Comparison of ENCODE assay signal across 25 cellular contexts in genomic region chr12:114694436-114695304, GRCh38. TPM values are rescaled to one million over a fixed set of nuclear protein-coding genes. Genes with fewer than 3 reads are reported as not detected.
DNase-seq lines count a peak whose midpoint lies in the region; ATAC-seq and TF ChIP-seq lines count a peak whose summit lies in the region.
"Had no signal": no experiment of that assay in that cellular context is flagged by ENCODE, and none has a peak within 500 bp of the region (broad histone marks: within the 10 kb centered on the region; RNA-seq: fewer than 3 reads in every experiment).

No MANE protein-coding gene starts in this region.

- H4K91ac ChIP-seq in neuronal stem cell (ENCODE audit: low read depth, low read length, poor library complexity) = no peak overlapping the region

- H3K36me3 ChIP-seq in breast epithelium (no peaks in the 10 kb centered on the region), mammary epithelial cell (ENCODE audit: insufficient read depth, low read length) (no peaks in the 10 kb centered on the region), neuronal stem cell (replicated peaks in 1 of 2; ENCODE audit: control insufficient read depth in 2 of 2, insufficient read depth in 2 of 2, low read length in 2 of 2) (no peaks in the 10 kb centered on the region)
- H3K36me3 ChIP-seq: esophagus muscularis mucosa, gastroesophageal sphincter had no signal

- H3K23ac ChIP-seq in neuronal stem cell (ENCODE audit: low read depth, low read length, poor library complexity) = no peak overlapping the region

- no peaks in the 10 kb centered on the region for H4K20me1 ChIP-seq in mammary epithelial cell (ENCODE audit: insufficient read depth, low read length)

- ATAC-seq in esophagus mucosa (peak; percentile 75), GM21786 (IDR thresholded peaks at IDR 0.05; ENCODE audit: unreplicated experiment) (no peak)
- ATAC-seq: gastroesophageal sphincter; stimulated activated naive B cell treated with anti-CD40 and anti-IgM and Interleukin-4, amounts not matched to agents 10 μg/mL and 1 μg/mL and 100 μg/mL, for 72 hours had no signal

- no peaks in the 10 kb centered on the region for H3K9me3 ChIP-seq in breast epithelium
- no peaks in the 10 kb centered on the region for H3K9me3 ChIP-seq in mammary epithelial cell (replicated peaks; ENCODE audit: insufficient read depth, low read length)
- H3K9me3 ChIP-seq in neuronal stem cell (replicated peaks in 1 of 2; ENCODE audit: control insufficient read depth in 2 of 2, insufficient read depth in 1 of 2, low read depth in 1 of 2, low read length in 2 of 2) = peaks cover 0 to 3% of the 10 kb centered on the region in 2 donors
- H3K9me3 ChIP-seq: esophagus muscularis mucosa, testis had no signal

- no peak for DNase-seq in breast epithelium (ENCODE audit: low spot score in 2 of 2)
- no peak for DNase-seq in mammary epithelial cell
- no peak for DNase-seq in neuronal stem cell (ENCODE audit: low spot score)
- DNase-seq in HCEC 1CT = no peak
- DNase-seq in activated CD4-positive, alpha-beta T cell treated with anti-CD3 and anti-CD28 coated beads, Interleukin-2, amount 50 U/mL, for 4 hours = no peak
- no peak for DNase-seq in kidney tubule cell (ENCODE audit: low spot score)
- DNase-seq: 8988T; activated CD4-positive, alpha-beta T cell treated with anti-CD3 and anti-CD28 coated beads, Interleukin-2, amount 10 ng/mL, durations not matched to agents 7 days and 5 days; activated naive CD4-positive, alpha-beta T cell treated with anti-CD3 and anti-CD28 coated beads, Interleukin-2, amount 10 ng/mL, durations not matched to agents 7 days and 5 days; amniotic stem cell; CD4-positive, CD25-positive, alpha-beta regulatory T cell; effector memory CD4-positive, alpha-beta T cell; Karpas-422; MV-4-11; NCI-H187; NCI-H226; nucleus accumbens; stimulated activated naive B cell treated with anti-CD40 and anti-IgM and Interleukin-4, amounts not matched to agents 10 μg/mL and 1 μg/mL and 100 μg/mL, for 72 hours; T-helper 9 cell; testis had no signal

- H3K4me1 ChIP-seq in breast epithelium (no peaks in the 10 kb centered on the region), mammary epithelial cell (ENCODE audit: insufficient read depth, low read length) (peaks cover 9% of the 10 kb centered on the region), neuronal stem cell (ENCODE audit: control insufficient read depth in 2 of 2, insufficient read depth in 1 of 2, low read depth in 1 of 2, low read length in 2 of 2) (peaks cover 0 to 7% of the 10 kb centered on the region in 2 donors)

- H3K14ac ChIP-seq in neuronal stem cell (ENCODE audit: low read length) = peak overlapping the region; percentile 43

- no peak overlapping the region for H2BK5ac ChIP-seq in neuronal stem cell (ENCODE audit: low read length)

- no peak overlapping the region for H3K4me2 ChIP-seq in mammary epithelial cell (ENCODE audit: insufficient read depth, low read depth, low read length)
- no peak overlapping the region for H3K4me2 ChIP-seq in neuronal stem cell (ENCODE audit: insufficient read depth, low read length, poor library complexity, severe bottlenecking)

- H4K8ac ChIP-seq in neuronal stem cell (ENCODE audit: low read depth, low read length) = no peak overlapping the region

- intact Hi-C loops in breast epithelium (cut with DNase I; ENCODE audit: low total_unique reads) (loop anchor here (5.0 kb wide), 1 partner anchor 692 kb away; no protein-coding TSS in a partner anchor), mammary epithelial cell (cut with micrococcal nuclease) (no loop called here)

- H2AFZ ChIP-seq in mammary epithelial cell (ENCODE audit: low read depth, low read length) (no peak overlapping the region), neuronal stem cell (ENCODE audit: low read length) (no peak overlapping the region)

- H2BK12ac ChIP-seq in neuronal stem cell (ENCODE audit: low read length) = no peak overlapping the region

- H2AK5ac ChIP-seq in neuronal stem cell (ENCODE audit: low read depth, low read length) = no peak overlapping the region

- H3K18ac ChIP-seq in neuronal stem cell (ENCODE audit: low read length) = no peak overlapping the region

- H3K4me3 ChIP-seq in breast epithelium = no peak overlapping the region
- no peak overlapping the region for H3K4me3 ChIP-seq in mammary epithelial cell (replicated peaks in 1 of 3; ENCODE audit: insufficient read depth in 1 of 3, low read depth in 2 of 3, low read length in 3 of 3)
- H3K4me3 ChIP-seq in neuronal stem cell (ENCODE audit: low read length in 2 of 2) = no peak overlapping the region
- H3K4me3 ChIP-seq: esophagus muscularis mucosa, gastroesophageal sphincter, skin epidermis, testis had no signal

- no peak overlapping the region for H2BK120ac ChIP-seq in neuronal stem cell (ENCODE audit: low read depth, low read length)

- in situ Hi-C loops in mammary epithelial cell (cut with MboI; ENCODE audit: low sequenced_read_pairs in 2 of 2) = loop anchor here (25.0 kb wide), 2 partner anchors 443 to 693 kb away; no protein-coding TSS in a partner anchor

- no peak for TF ChIP-seq POLR2A in breast epithelium (IDR thresholded peaks at IDR 0.05)

- peak overlapping the region; percentile 7 to 94 for H3K27ac ChIP-seq in breast epithelium
- H3K27ac ChIP-seq in mammary epithelial cell (ENCODE audit: insufficient read depth, low read depth, low read length) = no peak overlapping the region
- H3K27ac ChIP-seq in neuronal stem cell (replicated peaks; ENCODE audit: low read length) = no peak overlapping the region
- H3K27ac ChIP-seq: esophagus muscularis mucosa, gastroesophageal sphincter, testis had no signal

- H3K27me3 ChIP-seq in breast epithelium (peaks cover 0 to 11% of the 10 kb centered on the region in 2 donors), mammary epithelial cell (ENCODE audit: insufficient read depth, low read length) (peaks cover 6% of the 10 kb centered on the region), neuronal stem cell (ENCODE audit: control insufficient read depth in 3 of 3, insufficient read depth in 3 of 3, low read depth in 1 of 3, low read length in 3 of 3) (peaks cover 52 to 100% (median 95%) of the 10 kb centered on the region in 3 experiments)
- H3K27me3 ChIP-seq: testis had no signal

- H3K4ac ChIP-seq in neuronal stem cell (ENCODE audit: low read length) = no peak overlapping the region

- H3K79me2 ChIP-seq in mammary epithelial cell (ENCODE audit: insufficient read depth, low read length) = no peaks in the 10 kb centered on the region

- no peaks in the 10 kb centered on the region for H3K79me1 ChIP-seq in neuronal stem cell (ENCODE audit: low read depth, low read length)

- TF ChIP-seq CTCF in breast epithelium (IDR thresholded peaks at IDR 0.05) (no peak), mammary epithelial cell (conservative IDR thresholded peaks at IDR 0.05 in 1 of 2, IDR thresholded peaks at IDR 0.05 in 1 of 2; ENCODE audit: extremely low read depth in 1 of 2, insufficient read depth in 1 of 2, low read depth in 1 of 2, low read length in 2 of 2) (no peak)

- H3K9ac ChIP-seq in mammary epithelial cell (ENCODE audit: insufficient read depth, low read length) (no peak overlapping the region), neuronal stem cell (ENCODE audit: low read depth, low read length, poor library complexity) (no peak overlapping the region)

- dilution Hi-C loops in mammary epithelial cell (cut with HindIII; ENCODE audit: low sequenced_read_pairs) = no loop called here

- CTCF ChIA-PET in mammary epithelial cell (lab: Charles Lee; ENCODE audit: low non-redundant PET) = no interaction called here

- WGBS in mammary epithelial cell (ENCODE audit: low coverage, missing lambda C conversion rate) = 82% methylated on average over 12 of the region's 12 CpGs
- no CpG with 5 or more reads among the region's 12 CpGs for WGBS in neuronal stem cell (ENCODE audit: extremely low coverage in 2 of 2, insufficient read length in 2 of 2, insufficient replicate concordance in 1 of 2), 2 donors

- no peak overlapping the region for H2BK15ac ChIP-seq in neuronal stem cell (ENCODE audit: low read length)

- BruUV-seq in mammary epithelial cell (replicated peaks; lab: Mats Ljungman, UMichigan) = no TSS peak

RNA-seq across cellular contexts. Expression of gene TBX3, which starts 10.7 kb away (rescaled TPM):
- total RNA-seq in breast epithelium (100 to 1,000 TPM in 1 of 3 donors, 10 to 100 TPM in 2; 21.3 to 115 (median 78.3) TPM), mammary epithelial cell (10 to 100 TPM; 30.7 to 33.8 TPM), esophagus mucosa (2.4 TPM)
- 13.3 TPM for polyA plus RNA-seq in mammary epithelial cell
- polyA minus RNA-seq in mammary epithelial cell = 24.5 TPM
- polyA plus RNA-seq in neuronal stem cell (2013, experiment 1 of 2) = not detected
- not detected for polyA plus RNA-seq in neuronal stem cell (2013, experiment 2 of 2)
- total RNA-seq: activated CD4-positive, alpha-beta T cell treated with anti-CD3 and anti-CD28 coated beads, Interleukin-2, amount 10 ng/mL, durations not matched to agents 7 days and 5 days; CD4-positive, CD25-positive, alpha-beta regulatory T cell had no signal
- polyA plus RNA-seq: CD4-positive, CD25-positive, alpha-beta regulatory T cell had no signal

Comparison
In these comparisons a context has a peak if more than half of its experiments do, and no peak if none do; other contexts are left out.
1. H3K27ac ChIP-seq: peak in breast epithelium (2 of 2); none in mammary epithelial cell (single experiment) and neuronal stem cell (single experiment).